Comparison of ENCODE assay signal across 22 cellular contexts in genomic region chr1:167973832-167974231, GRCh38. TPM values are rescaled to one million over a fixed set of nuclear protein-coding genes. Genes with fewer than 3 reads are reported as not detected.
"Had no signal": no experiment of that assay in that cellular context is flagged by ENCODE, and none has a peak within 500 bp of the region (broad histone marks: within the 10 kb centered on the region; RNA-seq: fewer than 3 reads in every experiment).

No MANE protein-coding gene starts in this region.

- H3K9ac ChIP-seq: neural progenitor cell had no signal

- H2AFZ ChIP-seq: neural progenitor cell had no signal

- H3K9me3 Mint-ChIP-seq: endodermal cell had no signal

- H3K27ac ChIP-seq: esophagus squamous epithelium, foreskin keratinocyte, left lung, neural progenitor cell, thoracic aorta had no signal

- H3K27me3 Mint-ChIP-seq: activated naive CD8-positive, alpha-beta T cell treated with anti-CD3 and anti-CD28 coated beads, Interleukin-2, amount 10 ng/mL, durations not matched to agents 7 days and 5 days; naive thymus-derived CD4-positive, alpha-beta T cell; type B pancreatic cell had no signal

- H3K4me1 Mint-ChIP-seq: activated naive CD8-positive, alpha-beta T cell treated with anti-CD3 and anti-CD28 coated beads, Interleukin-2, amount 10 ng/mL, durations not matched to agents 7 days and 5 days; endodermal cell; neural progenitor cell had no signal

- H3K9me3 ChIP-seq: esophagus squamous epithelium, left lung, thoracic aorta had no signal

- H3K4me3 ChIP-seq: cardiac muscle cell, esophagus squamous epithelium, left lung, neural progenitor cell, thoracic aorta had no signal

- H3K4me2 ChIP-seq: neural progenitor cell had no signal

- ATAC-seq: foreskin keratinocyte; left lung; naive thymus-derived CD4-positive, alpha-beta T cell had no signal

- H3K27me3 ChIP-seq: cardiac muscle cell, esophagus squamous epithelium, foreskin keratinocyte, left lung, neural progenitor cell had no signal

- H3K27ac Mint-ChIP-seq: activated naive CD8-positive, alpha-beta T cell treated with anti-CD3 and anti-CD28 coated beads, Interleukin-2, amount 10 ng/mL, durations not matched to agents 7 days and 5 days; activated T-helper 2 cell treated with anti-CD3 and anti-CD28 coated beads, Interferon-gamma antibody, Interleukin-2, Interleukin-4, amounts not matched to agents 10 μg/mL and 5 μg/mL and 100 μg/mL, durations not matched to agents 14 hours and 24 hours and 36 hours; naive thymus-derived CD4-positive, alpha-beta T cell; neural progenitor cell; type B pancreatic cell had no signal

- H3K4me1 ChIP-seq: esophagus squamous epithelium, foreskin keratinocyte, left lung, neural progenitor cell had no signal

- DNase-seq: activated CD4-positive, alpha-beta T cell treated with anti-CD3 and anti-CD28 coated beads for 1 hour; activated naive CD4-positive, alpha-beta T cell; activated naive CD8-positive, alpha-beta T cell treated with anti-CD3 and anti-CD28 coated beads, Interleukin-2, amount 10 ng/mL, durations not matched to agents 7 days and 5 days; activated T-cell treated with anti-CD3 and anti-CD28 coated beads, Interleukin-2, amount 50 U/mL, for 1 hour; amygdala; cortex of kidney; endodermal cell; esophagus squamous epithelium; foreskin keratinocyte; left lung; naive thymus-derived CD4-positive, alpha-beta T cell; retina; stimulated activated CD4-positive, alpha-beta T cell treated with anti-CD3 and anti-CD28 coated beads, Interleukin-4, amount 100 ng/mL, for 24 hours; stimulated activated naive CD4-positive, alpha-beta T cell treated with Interleukin-2 at 50 U/mL for 16 hours; T-helper 1 cell had no signal

- H3K4me3 Mint-ChIP-seq: activated naive CD8-positive, alpha-beta T cell treated with anti-CD3 and anti-CD28 coated beads, Interleukin-2, amount 10 ng/mL, durations not matched to agents 7 days and 5 days; endodermal cell; naive thymus-derived CD4-positive, alpha-beta T cell; neural progenitor cell; type B pancreatic cell had no signal

RNA-seq across cellular contexts. Expression of gene ADCY10, which starts 59.9 kb away (rescaled TPM):
- total RNA-seq: esophagus squamous epithelium, kidney epithelial cell, lung microvascular endothelial cell had no signal
